Comparison of ENCODE assay signal across 2 cellular contexts in the genomic region with DNA sequence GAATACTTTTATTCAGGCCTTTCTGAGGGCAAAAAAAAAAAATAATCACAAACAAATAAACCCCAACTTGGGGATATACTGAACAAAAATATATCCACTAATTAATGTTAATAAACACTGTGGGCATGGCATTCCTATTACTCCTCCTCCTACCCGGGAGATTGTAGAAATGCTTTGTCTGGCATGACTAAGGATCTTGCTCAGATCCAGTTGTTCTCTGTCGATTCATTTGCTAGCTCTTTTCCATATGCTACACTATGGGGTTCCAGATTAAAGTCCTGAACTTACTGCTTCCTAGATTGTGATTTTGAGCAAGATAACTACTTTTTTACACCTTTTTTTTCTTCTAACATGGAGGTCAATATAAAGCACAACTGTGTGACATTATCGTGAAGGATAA.
TF ChIP-seq lines count a peak whose summit lies in the region.

No MANE protein-coding gene starts in this region.

TF ChIP-seq in GM23338, 12 proteins besides CTCF, POLR2A, EP300 and RAD21 (continued from another document):
- TF ChIP-seq EZH2phosphoT487 (IDR thresholded peaks at IDR 0.05; ENCODE audit: unreplicated experiment) (no peak), EZH2 (IDR thresholded peaks at IDR 0.05; ENCODE audit: low read depth, unreplicated experiment) (no peak), JUNB (IDR thresholded peaks at IDR 0.05; ENCODE audit: unreplicated experiment) (no peak), ZNF331 (CRISPR knock-in tag; IDR thresholded peaks at IDR 0.05; ENCODE audit: low read depth) (no peak), STAT1 (IDR thresholded peaks at IDR 0.05; ENCODE audit: unreplicated experiment) (no peak), CREB1 (CRISPR knock-in tag; IDR thresholded peaks at IDR 0.05; ENCODE audit: low read depth) (no peak), ZNF114 (CRISPR knock-in tag; IDR thresholded peaks at IDR 0.05) (no peak)
- TF ChIP-seq, protein P1, sequence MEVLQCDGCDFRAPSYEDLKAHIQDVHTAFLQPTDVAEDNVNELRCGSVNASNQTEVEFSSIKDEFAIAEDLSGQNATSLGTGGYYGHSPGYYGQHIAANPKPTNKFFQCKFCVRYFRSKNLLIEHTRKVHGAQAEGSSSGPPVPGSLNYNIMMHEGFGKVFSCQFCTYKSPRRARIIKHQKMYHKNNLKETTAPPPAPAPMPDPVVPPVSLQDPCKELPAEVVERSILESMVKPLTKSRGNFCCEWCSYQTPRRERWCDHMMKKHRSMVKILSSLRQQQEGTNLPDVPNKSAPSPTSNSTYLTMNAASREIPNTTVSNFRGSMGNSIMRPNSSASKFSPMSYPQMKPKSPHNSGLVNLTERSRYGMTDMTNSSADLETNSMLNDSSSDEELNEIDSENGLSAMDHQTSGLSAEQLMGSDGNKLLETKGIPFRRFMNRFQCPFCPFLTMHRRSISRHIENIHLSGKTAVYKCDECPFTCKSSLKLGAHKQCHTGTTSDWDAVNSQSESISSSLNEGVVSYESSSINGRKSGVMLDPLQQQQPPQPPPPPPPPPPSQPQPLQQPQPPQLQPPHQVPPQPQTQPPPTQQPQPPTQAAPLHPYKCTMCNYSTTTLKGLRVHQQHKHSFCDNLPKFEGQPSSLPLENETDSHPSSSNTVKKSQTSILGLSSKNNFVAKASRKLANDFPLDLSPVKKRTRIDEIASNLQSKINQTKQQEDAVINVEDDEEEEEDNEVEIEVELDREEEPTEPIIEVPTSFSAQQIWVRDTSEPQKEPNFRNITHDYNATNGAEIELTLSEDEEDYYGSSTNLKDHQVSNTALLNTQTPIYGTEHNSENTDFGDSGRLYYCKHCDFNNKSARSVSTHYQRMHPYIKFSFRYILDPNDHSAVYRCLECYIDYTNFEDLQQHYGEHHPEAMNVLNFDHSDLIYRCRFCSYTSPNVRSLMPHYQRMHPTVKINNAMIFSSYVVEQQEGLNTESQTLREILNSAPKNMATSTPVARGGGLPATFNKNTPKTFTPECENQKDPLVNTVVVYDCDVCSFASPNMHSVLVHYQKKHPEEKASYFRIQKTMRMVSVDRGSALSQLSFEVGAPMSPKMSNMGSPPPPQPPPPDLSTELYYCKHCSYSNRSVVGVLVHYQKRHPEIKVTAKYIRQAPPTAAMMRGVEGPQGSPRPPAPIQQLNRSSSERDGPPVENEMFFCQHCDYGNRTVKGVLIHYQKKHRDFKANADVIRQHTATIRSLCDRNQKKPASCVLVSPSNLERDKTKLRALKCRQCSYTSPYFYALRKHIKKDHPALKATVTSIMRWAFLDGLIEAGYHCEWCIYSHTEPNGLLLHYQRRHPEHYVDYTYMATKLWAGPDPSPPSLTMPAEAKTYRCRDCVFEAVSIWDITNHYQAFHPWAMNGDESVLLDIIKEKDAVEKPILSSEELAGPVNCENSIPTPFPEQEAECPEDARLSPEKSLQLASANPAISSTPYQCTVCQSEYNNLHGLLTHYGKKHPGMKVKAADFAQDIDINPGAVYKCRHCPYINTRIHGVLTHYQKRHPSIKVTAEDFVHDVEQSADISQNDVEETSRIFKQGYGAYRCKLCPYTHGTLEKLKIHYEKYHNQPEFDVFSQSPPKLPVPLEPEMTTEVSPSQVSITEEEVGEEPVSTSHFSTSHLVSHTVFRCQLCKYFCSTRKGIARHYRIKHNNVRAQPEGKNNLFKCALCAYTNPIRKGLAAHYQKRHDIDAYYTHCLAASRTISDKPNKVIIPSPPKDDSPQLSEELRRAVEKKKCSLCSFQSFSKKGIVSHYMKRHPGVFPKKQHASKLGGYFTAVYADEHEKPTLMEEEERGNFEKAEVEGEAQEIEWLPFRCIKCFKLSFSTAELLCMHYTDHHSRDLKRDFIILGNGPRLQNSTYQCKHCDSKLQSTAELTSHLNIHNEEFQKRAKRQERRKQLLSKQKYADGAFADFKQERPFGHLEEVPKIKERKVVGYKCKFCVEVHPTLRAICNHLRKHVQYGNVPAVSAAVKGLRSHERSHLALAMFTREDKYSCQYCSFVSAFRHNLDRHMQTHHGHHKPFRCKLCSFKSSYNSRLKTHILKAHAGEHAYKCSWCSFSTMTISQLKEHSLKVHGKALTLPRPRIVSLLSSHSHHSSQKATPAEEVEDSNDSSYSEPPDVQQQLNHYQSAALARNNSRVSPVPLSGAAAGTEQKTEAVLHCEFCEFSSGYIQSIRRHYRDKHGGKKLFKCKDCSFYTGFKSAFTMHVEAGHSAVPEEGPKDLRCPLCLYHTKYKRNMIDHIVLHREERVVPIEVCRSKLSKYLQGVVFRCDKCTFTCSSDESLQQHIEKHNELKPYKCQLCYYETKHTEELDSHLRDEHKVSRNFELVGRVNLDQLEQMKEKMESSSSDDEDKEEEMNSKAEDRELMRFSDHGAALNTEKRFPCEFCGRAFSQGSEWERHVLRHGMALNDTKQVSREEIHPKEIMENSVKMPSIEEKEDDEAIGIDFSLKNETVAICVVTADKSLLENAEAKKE (CRISPR knock-in tag; IDR thresholded peaks at IDR 0.05): no peak
- TF ChIP-seq, protein P2, sequence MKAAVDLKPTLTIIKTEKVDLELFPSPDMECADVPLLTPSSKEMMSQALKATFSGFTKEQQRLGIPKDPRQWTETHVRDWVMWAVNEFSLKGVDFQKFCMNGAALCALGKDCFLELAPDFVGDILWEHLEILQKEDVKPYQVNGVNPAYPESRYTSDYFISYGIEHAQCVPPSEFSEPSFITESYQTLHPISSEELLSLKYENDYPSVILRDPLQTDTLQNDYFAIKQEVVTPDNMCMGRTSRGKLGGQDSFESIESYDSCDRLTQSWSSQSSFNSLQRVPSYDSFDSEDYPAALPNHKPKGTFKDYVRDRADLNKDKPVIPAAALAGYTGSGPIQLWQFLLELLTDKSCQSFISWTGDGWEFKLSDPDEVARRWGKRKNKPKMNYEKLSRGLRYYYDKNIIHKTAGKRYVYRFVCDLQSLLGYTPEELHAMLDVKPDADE (IDR thresholded peaks at IDR 0.05): no peak

TF ChIP-seq in WTC11, 78 proteins besides CTCF, POLR2A, EP300 and RAD21 (continued from another document):
- TF ChIP-seq, protein P3, sequence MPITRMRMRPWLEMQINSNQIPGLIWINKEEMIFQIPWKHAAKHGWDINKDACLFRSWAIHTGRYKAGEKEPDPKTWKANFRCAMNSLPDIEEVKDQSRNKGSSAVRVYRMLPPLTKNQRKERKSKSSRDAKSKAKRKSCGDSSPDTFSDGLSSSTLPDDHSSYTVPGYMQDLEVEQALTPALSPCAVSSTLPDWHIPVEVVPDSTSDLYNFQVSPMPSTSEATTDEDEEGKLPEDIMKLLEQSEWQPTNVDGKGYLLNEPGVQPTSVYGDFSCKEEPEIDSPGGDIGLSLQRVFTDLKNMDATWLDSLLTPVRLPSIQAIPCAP (CRISPR knock-in tag; IDR thresholded peaks at IDR 0.05): no peak
- TF ChIP-seq ZNF396 (CRISPR knock-in tag; IDR thresholded peaks at IDR 0.05; ENCODE audit: borderline replicate concordance) (no peak), ZNF671 (CRISPR knock-in tag; IDR thresholded peaks at IDR 0.05) (no peak), KAT7 (CRISPR knock-in tag; IDR thresholded peaks at IDR 0.05; ENCODE audit: borderline replicate concordance) (no peak)
- TF ChIP-seq, protein P4, sequence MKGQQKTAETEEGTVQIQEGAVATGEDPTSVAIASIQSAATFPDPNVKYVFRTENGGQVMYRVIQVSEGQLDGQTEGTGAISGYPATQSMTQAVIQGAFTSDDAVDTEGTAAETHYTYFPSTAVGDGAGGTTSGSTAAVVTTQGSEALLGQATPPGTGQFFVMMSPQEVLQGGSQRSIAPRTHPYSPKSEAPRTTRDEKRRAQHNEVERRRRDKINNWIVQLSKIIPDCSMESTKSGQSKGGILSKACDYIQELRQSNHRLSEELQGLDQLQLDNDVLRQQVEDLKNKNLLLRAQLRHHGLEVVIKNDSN (CRISPR knock-in tag; IDR thresholded peaks at IDR 0.05): no peak
